Comparison of ENCODE assay signal across 1 cellular context in genomic region chr10:49418328-49418727, GRCh38.
TF ChIP-seq lines count a peak whose summit lies in the region.

No MANE protein-coding gene starts in this region.

TF ChIP-seq in H1, 55 proteins besides CTCF, POLR2A, EP300 and RAD21:
- no peak for TF ChIP-seq SIRT6 (IDR thresholded peaks at IDR 0.05; ENCODE audit: low read length)
- no peak for TF ChIP-seq E2F6 (IDR thresholded peaks at IDR 0.05)
- no peak for TF ChIP-seq GABPA (IDR thresholded peaks at IDR 0.05; ENCODE audit: borderline replicate concordance, insufficient read depth, low read length)
- TF ChIP-seq EZH2 (IDR thresholded peaks at IDR 0.05; ENCODE audit: low read depth, low read length, severe bottlenecking): no peak
- no peak for TF ChIP-seq NRF1 (IDR thresholded peaks at IDR 0.05; ENCODE audit: low read depth, low read length)
- TF ChIP-seq USF2 (IDR thresholded peaks at IDR 0.05; ENCODE audit: low read length): no peak
- no peak for TF ChIP-seq POU5F1 (IDR thresholded peaks at IDR 0.05; ENCODE audit: low read depth, low read length)
- no peak for TF ChIP-seq HDAC6 (IDR thresholded peaks at IDR 0.05; ENCODE audit: low read depth, low read length)
- TF ChIP-seq TBP (IDR thresholded peaks at IDR 0.05; ENCODE audit: low read depth, low read length): no peak
- TF ChIP-seq ZNF274 (IDR thresholded peaks at IDR 0.05; ENCODE audit: borderline replicate concordance, extremely low read depth, low read length): no peak
- TF ChIP-seq CBX8 (IDR thresholded peaks at IDR 0.05; ENCODE audit: borderline replicate concordance, low read depth, low read length): no peak
- no peak for TF ChIP-seq ATF3 (IDR thresholded peaks at IDR 0.05; ENCODE audit: insufficient read depth, low read depth, low read length)
- TF ChIP-seq CEBPB (IDR thresholded peaks at IDR 0.05; ENCODE audit: low read depth, low read length): no peak
- no peak for TF ChIP-seq TAF7 (optimal IDR thresholded peaks at IDR 0.05; ENCODE audit: borderline replicate concordance, low read depth, low read length)
- no peak for TF ChIP-seq CREB1 (IDR thresholded peaks at IDR 0.05)
- no peak for TF ChIP-seq POLR2AphosphoS5 (IDR thresholded peaks at IDR 0.05; ENCODE audit: low read depth, low read length)
- no peak for TF ChIP-seq KDM1A (IDR thresholded peaks at IDR 0.05; ENCODE audit: borderline replicate concordance, low read length)
- no peak for TF ChIP-seq TEAD4 (IDR thresholded peaks at IDR 0.05; ENCODE audit: low read depth, low read length)
- no peak for TF ChIP-seq TAF1 (IDR thresholded peaks at IDR 0.05; ENCODE audit: low read depth, low read length)
- no peak for TF ChIP-seq FOSL1 (IDR thresholded peaks at IDR 0.05; ENCODE audit: insufficient read depth, low read depth, low read length)
TF ChIP-seq in H1: peak in this region for 0.
